13 cellular contexts compared by ENCODE assay signal in genomic region chr7:30247546-30248386, GRCh38. TPM values are rescaled to one million over a fixed set of nuclear protein-coding genes. Genes with fewer than 3 reads are reported as not detected.
DNase-seq lines count a peak whose midpoint lies in the region; ATAC-seq and TF ChIP-seq lines count a peak whose summit lies in the region.
"Had no signal": no experiment of that assay in that cellular context is flagged by ENCODE, and none has a peak within 500 bp of the region (broad histone marks: within the 10 kb centered on the region; RNA-seq: fewer than 3 reads in every experiment).

No MANE protein-coding gene starts in this region.

- H3K36me3 Mint-ChIP-seq in CD4-positive, alpha-beta T cell (ENCODE audit: low read depth): no peaks in the 10 kb centered on the region
- H3K36me3 Mint-ChIP-seq: stimulated activated effector memory CD8-positive, alpha-beta T cell treated with anti-CD3 and anti-CD28 coated beads, Interleukin-12 subunit alpha, Interleukin-12 subunit beta, amount 100 ng/mL, for 72 hours had no signal

- DNase-seq in CD4-positive, alpha-beta T cell: no peak
- DNase-seq in NCI-H128 (lab: John Stamatoyannopoulos, UW; ENCODE audit: unreplicated experiment) (peak; percentile 30), NCI-H526 (lab: John Stamatoyannopoulos, UW) (peak; percentile 88 to 92), fibroblast of pulmonary artery (ENCODE audit: low read depth) (peak; percentile 17), LoVo (ENCODE audit: low spot score) (no peak), H4 (ENCODE audit: low spot score) (no peak), cerebellum (ENCODE audit: low spot score) (no peak)
- DNase-seq: ACHN; activated CD4-positive, alpha-beta T cell treated with anti-CD3 and anti-CD28 coated beads, Interleukin-2, amount 50 U/mL, for 1 hour; Calu3 had no signal

- H3K27me3 Mint-ChIP-seq in CD4-positive, alpha-beta T cell: no peaks in the 10 kb centered on the region

- H3K9me3 Mint-ChIP-seq in CD4-positive, alpha-beta T cell: no peaks in the 10 kb centered on the region
- H3K9me3 Mint-ChIP-seq: stimulated activated effector memory CD8-positive, alpha-beta T cell treated with anti-CD3 and anti-CD28 coated beads, Interleukin-12 subunit alpha, Interleukin-12 subunit beta, amount 100 ng/mL, for 72 hours; T-helper 1 cell treated with Interleukin-12 subunit alpha and Interleukin-12 subunit beta and Interleukin-4 antibody, amounts not matched to agents 30 μg/mL and 1 μg/mL, for 36 hours had no signal

- H3K4me1 Mint-ChIP-seq in CD4-positive, alpha-beta T cell (ENCODE audit: low read depth): peaks cover 40% of the 10 kb centered on the region

- no peaks in the 10 kb centered on the region for H3K9me3 ChIP-seq in CD4-positive, alpha-beta T cell (ENCODE audit: control insufficient read depth, low read length)

- no peaks in the 10 kb centered on the region for H3K27me3 ChIP-seq in CD4-positive, alpha-beta T cell (ENCODE audit: control insufficient read depth, insufficient read depth, low read length)

- POLR2A ChIA-PET in CD4-positive, alpha-beta T cell (lab: Charles Lee): interaction anchor here (1.7 kb wide), 1 partner anchor 111 kb away, joined by 3 read pairs; no protein-coding TSS in a partner anchor

- no peak overlapping the region for H3K4me3 Mint-ChIP-seq in CD4-positive, alpha-beta T cell
- H3K4me3 Mint-ChIP-seq: stimulated activated effector memory CD8-positive, alpha-beta T cell treated with anti-CD3 and anti-CD28 coated beads, Interleukin-12 subunit alpha, Interleukin-12 subunit beta, amount 100 ng/mL, for 72 hours; T-helper 1 cell treated with Interleukin-12 subunit alpha and Interleukin-12 subunit beta and Interleukin-4 antibody, amounts not matched to agents 30 μg/mL and 1 μg/mL, for 36 hours had no signal

- no peak for TF ChIP-seq CTCF in CD4-positive, alpha-beta T cell (IDR thresholded peaks at IDR 0.05)
- TF ChIP-seq CTCF in fibroblast of pulmonary artery (IDR thresholded peaks at IDR 0.05; ENCODE audit: low read length, missing control alignments): no peak

- H3K4me3 ChIP-seq in fibroblast of pulmonary artery (replicated peaks; ENCODE audit: low read depth, low read length): no peak overlapping the region

- H3K27ac ChIP-seq in CD4-positive, alpha-beta T cell (ENCODE audit: low read depth, low read length): no peak overlapping the region

- CTCF ChIA-PET in CD4-positive, alpha-beta T cell (lab: Charles Lee): no interaction called here

- intact Hi-C loops in CD4-positive, alpha-beta T cell (cut with DNase I, micrococcal nuclease): no loop called here

- H3K27ac Mint-ChIP-seq in CD4-positive, alpha-beta T cell: peak overlapping the region; percentile 48
- H3K27ac Mint-ChIP-seq: stimulated activated effector memory CD8-positive, alpha-beta T cell treated with anti-CD3 and anti-CD28 coated beads, Interleukin-12 subunit alpha, Interleukin-12 subunit beta, amount 100 ng/mL, for 72 hours; T-helper 1 cell treated with Interleukin-12 subunit alpha and Interleukin-12 subunit beta and Interleukin-4 antibody, amounts not matched to agents 30 μg/mL and 1 μg/mL, for 36 hours had no signal

- no peak for ATAC-seq in CD4-positive, alpha-beta T cell (ENCODE audit: poor library complexity)
- no peak for ATAC-seq in GM19023 (IDR thresholded peaks at IDR 0.05; ENCODE audit: unreplicated experiment)
- ATAC-seq: stimulated activated effector memory CD8-positive, alpha-beta T cell treated with anti-CD3 and anti-CD28 coated beads, Interleukin-12 subunit alpha, Interleukin-12 subunit beta, amount 100 ng/mL, for 72 hours had no signal

RNA-seq across cellular contexts. Expression of gene ZNRF2, which starts 36.6 kb away (rescaled TPM):
- total RNA-seq in CD4-positive, alpha-beta T cell: 10 to 100 TPM; 20.4 to 23.6 TPM
- total RNA-seq in H4 (2014; rRNA removed; shearing (Covaris generic)): 12.7 and 13.6 TPM in 2 replicates
- 33.3 TPM for total RNA-seq in cerebellum

Comparison
In these comparisons a context has a peak if more than half of its experiments do, and no peak if none do; other contexts are left out.
1. DNase-seq: peak in NCI-H128 (single experiment), NCI-H526 (2 of 2) and fibroblast of pulmonary artery (single experiment); none in CD4-positive, alpha-beta T cell (0 of 10), LoVo (single experiment), H4 (single experiment) and cerebellum (single experiment).